ENCODE assay signal across 8 cellular contexts in the genomic region with DNA sequence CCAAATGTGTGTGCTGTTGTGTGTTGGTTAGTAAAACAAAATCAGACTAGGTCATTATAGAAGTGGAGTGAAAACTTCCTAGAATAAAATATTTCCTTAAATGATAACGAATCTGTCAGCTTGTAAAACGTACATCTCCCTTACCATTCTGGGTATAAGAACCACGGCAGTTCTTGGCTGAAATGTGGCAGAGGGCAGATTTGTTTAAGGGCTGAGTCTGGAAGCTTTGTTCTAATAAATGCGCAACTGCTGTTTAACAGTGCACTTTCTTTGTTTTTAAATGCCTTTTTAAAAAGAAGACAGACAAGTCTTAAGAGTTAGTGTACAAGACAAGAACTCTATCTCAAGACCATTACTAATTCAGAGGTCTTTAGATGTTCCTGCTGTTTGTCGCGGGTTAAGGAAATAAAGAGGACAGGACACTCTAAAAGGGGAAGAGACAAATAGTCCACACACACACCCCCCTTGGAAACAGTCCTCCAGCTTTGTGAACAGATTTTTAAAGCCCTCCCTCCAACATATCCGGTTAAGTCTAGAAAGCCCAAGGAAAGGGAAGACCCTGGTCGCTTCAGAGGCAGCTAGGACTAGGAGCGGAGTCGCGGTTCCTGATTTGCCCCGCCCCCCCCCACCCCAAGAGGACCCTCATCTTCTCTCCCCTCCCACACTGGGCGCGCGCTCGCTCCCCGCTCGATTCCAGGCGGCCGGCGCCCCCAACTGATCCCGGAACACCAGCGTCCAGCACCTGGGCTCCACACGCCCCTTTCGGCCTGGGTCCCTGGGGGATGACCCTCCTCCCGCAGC. TPM values are rescaled to one million over a fixed set of nuclear protein-coding genes. Genes with fewer than 3 reads are reported as not detected.
DNase-seq lines count a peak whose midpoint lies in the region; ATAC-seq and TF ChIP-seq lines count a peak whose summit lies in the region.

No MANE protein-coding gene starts in this region.

- H3K4me3 ChIP-seq in effector memory CD4-positive, alpha-beta T cell (ENCODE audit: insufficient read depth, low read depth, low read length, poor library complexity, severe bottlenecking) = peak overlapping the region; percentile 96
- H3K4me3 ChIP-seq in lung = peak overlapping the region; percentile 94
- H3K4me3 ChIP-seq in tibial artery = peak overlapping the region; percentile 84 to 98

- no peaks in the 10 kb centered on the region for H3K27me3 ChIP-seq in effector memory CD4-positive, alpha-beta T cell (replicated peaks; ENCODE audit: control insufficient read depth, insufficient read depth, low read length, poor library complexity, severe bottlenecking)
- H3K27me3 ChIP-seq in lung (ENCODE audit: control insufficient read depth, insufficient read depth) = no peaks in the 10 kb centered on the region
- no peaks in the 10 kb centered on the region for H3K27me3 ChIP-seq in tibial artery

- DNase-seq in EL (peak; percentile 63), LoVo (ENCODE audit: low spot score) (peak; percentile 4), SW 1271 (lab: John Stamatoyannopoulos, UW) (peak; percentile 25 to 40), lung (ENCODE audit: low spot score) (no peak), tibial artery (peak in 1 of 2 donors; percentile 29)
- DNase-seq in effector memory CD4-positive, alpha-beta T cell = peak in 1 of 3 donors; percentile 23

- no peaks in the 10 kb centered on the region for H3K9me3 ChIP-seq in effector memory CD4-positive, alpha-beta T cell (ENCODE audit: control insufficient read depth, low read length)
- no peaks in the 10 kb centered on the region for H3K9me3 ChIP-seq in lung (ENCODE audit: control insufficient read depth in 2 of 2, insufficient read depth in 1 of 2, low read length in 1 of 2)
- no peaks in the 10 kb centered on the region for H3K9me3 ChIP-seq in tibial artery

- TF ChIP-seq CTCF in lung (IDR thresholded peaks at IDR 0.05; ENCODE audit: control extremely low read depth, extremely low read depth) = no peak
- no peak for TF ChIP-seq CTCF in tibial artery (IDR thresholded peaks at IDR 0.05)

- intact Hi-C loops in tibial artery (cut with DNase I; ENCODE audit: low total_unique reads) = no loop called here

- peaks cover 36% of the 10 kb centered on the region for H3K4me1 ChIP-seq in effector memory CD4-positive, alpha-beta T cell (ENCODE audit: control insufficient read depth, insufficient read depth, low read length, poor library complexity, severe bottlenecking)
- peaks cover 0 to 14% of the 10 kb centered on the region in 2 donors for H3K4me1 ChIP-seq in lung (ENCODE audit: control insufficient read depth in 2 of 2, insufficient read depth in 2 of 2, low read length in 2 of 2)
- peaks cover 0 to 39% (median 8%) of the 10 kb centered on the region in 4 donors for H3K4me1 ChIP-seq in tibial artery

- ATAC-seq in GM21723 (IDR thresholded peaks at IDR 0.05; ENCODE audit: unreplicated experiment) (peak; percentile 31), lung (ENCODE audit: insufficient read depth, low FRiP score) (peak; percentile 39), HG02970 (IDR thresholded peaks at IDR 0.05; ENCODE audit: low FRiP score, unreplicated experiment) (no peak)

- WGBS in lung, 2 donors = 0 to 1% methylated on average over 21 to 26 of the region's 26 CpGs

- peak overlapping the region; percentile 93 for H3K27ac ChIP-seq in effector memory CD4-positive, alpha-beta T cell (ENCODE audit: insufficient read depth, low read length, poor library complexity, severe bottlenecking)
- H3K27ac ChIP-seq in lung (ENCODE audit: low read depth in 1 of 2, low read length in 1 of 2) (peak overlapping the region; percentile 82 to 91), tibial artery (peak overlapping the region; percentile 92 to 94)

- H3K36me3 ChIP-seq in effector memory CD4-positive, alpha-beta T cell (ENCODE audit: control insufficient read depth, insufficient read depth, low read length) = peaks cover 8% of the 10 kb centered on the region
- peaks cover under 1 to 8% of the 10 kb centered on the region in 2 donors for H3K36me3 ChIP-seq in lung (ENCODE audit: control insufficient read depth in 2 of 2, insufficient read depth in 2 of 2, low read length in 2 of 2)
- peaks cover 0 to 19% (median 8%) of the 10 kb centered on the region in 3 donors for H3K36me3 ChIP-seq in tibial artery

RNA-seq across cellular contexts. Expression of a gene that starts 0.6 kb away (rescaled TPM):
- total RNA-seq in lung = 10 to 100 TPM; 33.7 to 67.4 TPM
- polyA plus RNA-seq in lung = 10 to 100 TPM in 1 of 2 donors, 1 to 10 TPM in 1; 5.9 to 11.0 TPM

RNA-seq across cellular contexts. Expression of a gene that starts 34.7 kb away (rescaled TPM):
- total RNA-seq in lung = 10 to 100 TPM; 18.3 to 28.9 TPM
- polyA plus RNA-seq in lung = 10 to 100 TPM in 1 of 2 donors, 1 to 10 TPM in 1; 8.8 to 10.0 TPM
